Comparison of ENCODE assay signal across 1 cellular context in the genomic region with DNA sequence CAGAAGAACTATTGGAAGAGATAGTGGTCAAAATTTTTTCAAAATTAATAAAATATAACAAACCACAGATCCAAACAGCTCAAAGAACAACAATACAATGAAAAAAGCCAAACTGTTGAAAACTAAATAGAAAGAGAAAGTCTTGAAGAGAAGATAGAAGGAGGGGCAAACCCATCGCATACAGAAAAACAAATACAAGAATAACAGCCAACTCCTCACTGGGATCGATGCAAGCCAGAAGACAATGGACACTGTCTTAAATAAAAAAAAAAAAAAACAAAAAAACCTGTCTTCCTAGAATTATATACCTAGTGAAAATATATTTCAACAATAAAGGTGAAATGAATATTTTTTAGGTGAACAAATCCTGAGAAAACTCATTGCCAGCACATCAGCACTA.
TF ChIP-seq lines count a peak whose summit lies in the region.

No MANE protein-coding gene starts in this region.

TF ChIP-seq in HepG2, 621 proteins besides CTCF, POLR2A, EP300 and RAD21:
- TF ChIP-seq, protein P1, sequence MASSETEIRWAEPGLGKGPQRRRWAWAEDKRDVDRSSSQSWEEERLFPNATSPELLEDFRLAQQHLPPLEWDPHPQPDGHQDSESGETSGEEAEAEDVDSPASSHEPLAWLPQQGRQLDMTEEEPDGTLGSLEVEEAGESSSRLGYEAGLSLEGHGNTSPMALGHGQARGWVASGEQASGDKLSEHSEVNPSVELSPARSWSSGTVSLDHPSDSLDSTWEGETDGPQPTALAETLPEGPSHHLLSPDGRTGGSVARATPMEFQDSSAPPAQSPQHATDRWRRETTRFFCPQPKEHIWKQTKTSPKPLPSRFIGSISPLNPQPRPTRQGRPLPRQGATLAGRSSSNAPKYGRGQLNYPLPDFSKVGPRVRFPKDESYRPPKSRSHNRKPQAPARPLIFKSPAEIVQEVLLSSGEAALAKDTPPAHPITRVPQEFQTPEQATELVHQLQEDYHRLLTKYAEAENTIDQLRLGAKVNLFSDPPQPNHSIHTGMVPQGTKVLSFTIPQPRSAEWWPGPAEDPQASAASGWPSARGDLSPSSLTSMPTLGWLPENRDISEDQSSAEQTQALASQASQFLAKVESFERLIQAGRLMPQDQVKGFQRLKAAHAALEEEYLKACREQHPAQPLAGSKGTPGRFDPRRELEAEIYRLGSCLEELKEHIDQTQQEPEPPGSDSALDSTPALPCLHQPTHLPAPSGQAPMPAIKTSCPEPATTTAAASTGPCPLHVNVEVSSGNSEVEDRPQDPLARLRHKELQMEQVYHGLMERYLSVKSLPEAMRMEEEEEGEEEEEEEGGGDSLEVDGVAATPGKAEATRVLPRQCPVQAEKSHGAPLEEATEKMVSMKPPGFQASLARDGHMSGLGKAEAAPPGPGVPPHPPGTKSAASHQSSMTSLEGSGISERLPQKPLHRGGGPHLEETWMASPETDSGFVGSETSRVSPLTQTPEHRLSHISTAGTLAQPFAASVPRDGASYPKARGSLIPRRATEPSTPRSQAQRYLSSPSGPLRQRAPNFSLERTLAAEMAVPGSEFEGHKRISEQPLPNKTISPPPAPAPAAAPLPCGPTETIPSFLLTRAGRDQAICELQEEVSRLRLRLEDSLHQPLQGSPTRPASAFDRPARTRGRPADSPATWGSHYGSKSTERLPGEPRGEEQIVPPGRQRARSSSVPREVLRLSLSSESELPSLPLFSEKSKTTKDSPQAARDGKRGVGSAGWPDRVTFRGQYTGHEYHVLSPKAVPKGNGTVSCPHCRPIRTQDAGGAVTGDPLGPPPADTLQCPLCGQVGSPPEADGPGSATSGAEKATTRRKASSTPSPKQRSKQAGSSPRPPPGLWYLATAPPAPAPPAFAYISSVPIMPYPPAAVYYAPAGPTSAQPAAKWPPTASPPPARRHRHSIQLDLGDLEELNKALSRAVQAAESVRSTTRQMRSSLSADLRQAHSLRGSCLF (CRISPR knock-in tag; IDR thresholded peaks at IDR 0.05; ENCODE audit: borderline replicate concordance) = no peak
- peak; percentile 97 for TF ChIP-seq ZNF317 (CRISPR knock-in tag; IDR thresholded peaks at IDR 0.05)
TF ChIP-seq in HepG2: peak in this region for 1.
